Comparison of ENCODE assay signal across 10 cellular contexts in the genomic region with DNA sequence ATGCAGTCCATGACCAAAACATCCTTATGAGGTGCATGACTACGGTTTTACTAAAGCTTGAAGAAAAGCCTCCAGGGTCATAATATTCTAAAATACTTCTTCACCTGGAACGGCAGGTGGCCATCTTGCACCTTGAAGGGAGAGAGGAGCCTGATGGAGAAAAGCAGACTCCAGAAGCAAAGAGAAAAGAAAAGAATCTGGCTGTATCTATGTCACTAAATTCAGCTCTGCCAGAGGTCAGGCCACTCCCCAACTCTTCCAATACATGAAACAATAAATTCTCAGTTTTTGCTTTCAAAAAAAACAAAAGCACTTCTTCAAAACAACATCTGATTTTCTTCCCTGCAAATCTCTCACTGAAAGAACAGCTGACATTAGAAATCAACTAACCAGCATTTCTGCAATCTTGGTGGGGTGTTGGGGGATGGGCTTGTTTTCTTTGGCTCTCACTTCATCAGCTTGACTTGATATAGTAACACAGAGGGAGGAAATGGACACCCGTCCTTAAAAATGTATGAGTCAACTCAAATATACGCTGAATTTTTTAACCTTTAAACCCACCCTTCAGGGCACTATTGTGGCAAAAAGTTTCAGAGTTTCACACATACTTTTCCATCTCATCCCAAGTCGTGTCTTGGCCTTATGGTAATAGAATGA. TPM values are rescaled to one million over a fixed set of nuclear protein-coding genes. Genes with fewer than 3 reads are reported as not detected.
DNase-seq lines count a peak whose midpoint lies in the region; ATAC-seq, FAIRE-seq and TF ChIP-seq lines count a peak whose summit lies in the region.
"Had no signal": no experiment of that assay in that cellular context is flagged by ENCODE, and none has a peak within 500 bp of the region (broad histone marks: within the 10 kb centered on the region; RNA-seq: fewer than 3 reads in every experiment).

No MANE protein-coding gene starts in this region.

- no peaks in the 10 kb centered on the region for H3K9me3 Mint-ChIP-seq in CD4-positive, alpha-beta T cell

- peak; percentile 14 for ATAC-seq in GM18867 (IDR thresholded peaks at IDR 0.05; ENCODE audit: unreplicated experiment)
- ATAC-seq in esophagus mucosa: no peak
- no peak for ATAC-seq in CD4-positive, alpha-beta T cell (ENCODE audit: poor library complexity)
- ATAC-seq in HG02623 (IDR thresholded peaks at IDR 0.05; ENCODE audit: unreplicated experiment): no peak

- CTCF ChIA-PET in CD4-positive, alpha-beta T cell (lab: Charles Lee): interaction anchor here (1.2 to 1.3 kb wide), 2 partner anchors 9 to 133 kb away, joined by 3 read pairs; no protein-coding TSS in a partner anchor

- H3K27ac ChIP-seq in CD4-positive, alpha-beta T cell (ENCODE audit: low read depth, low read length): no peak overlapping the region

- POLR2A ChIA-PET in CD4-positive, alpha-beta T cell (lab: Charles Lee): no interaction called here

- TF ChIP-seq CTCF in fibroblast of pulmonary artery (IDR thresholded peaks at IDR 0.05; ENCODE audit: low read length, missing control alignments): no peak
- no peak for TF ChIP-seq CTCF in CD4-positive, alpha-beta T cell (IDR thresholded peaks at IDR 0.05)

- FAIRE-seq in RCC 7860 (lab: Jason Lieb, UNC): peak; percentile 83
- FAIRE-seq: colon had no signal

- no peak overlapping the region for H3K4me3 Mint-ChIP-seq in CD4-positive, alpha-beta T cell

- H3K36me3 Mint-ChIP-seq in CD4-positive, alpha-beta T cell (ENCODE audit: low read depth): peaks cover 60% of the 10 kb centered on the region

- peaks cover 34% of the 10 kb centered on the region for H3K4me1 Mint-ChIP-seq in CD4-positive, alpha-beta T cell (ENCODE audit: low read depth)

- no peaks in the 10 kb centered on the region for H3K27me3 Mint-ChIP-seq in CD4-positive, alpha-beta T cell

- intact Hi-C loops in CD4-positive, alpha-beta T cell (cut with DNase I, micrococcal nuclease): no loop called here

- no peak overlapping the region for H3K4me3 ChIP-seq in fibroblast of pulmonary artery (replicated peaks; ENCODE audit: low read depth, low read length)

- no peaks in the 10 kb centered on the region for H3K27me3 ChIP-seq in CD4-positive, alpha-beta T cell (ENCODE audit: control insufficient read depth, insufficient read depth, low read length)

- DNase-seq in RCC 7860 (ENCODE audit: low spot score) (peak; percentile 68), fibroblast of pulmonary artery (ENCODE audit: low read depth) (peak; percentile 84), putamen (ENCODE audit: low spot score) (peak; percentile 18)
- DNase-seq in activated T-cell treated with anti-CD3 and anti-CD28 coated beads, Interleukin-2, amount 50 U/mL, for 48 hours: no peak
- no peak for DNase-seq in CD4-positive, alpha-beta T cell
- DNase-seq: MV-4-11 had no signal

- no peaks in the 10 kb centered on the region for H3K9me3 ChIP-seq in CD4-positive, alpha-beta T cell (ENCODE audit: control insufficient read depth, low read length)

- H3K27ac Mint-ChIP-seq in CD4-positive, alpha-beta T cell: no peak overlapping the region

RNA-seq across cellular contexts. Expression of gene HIBADH, which starts 21.6 kb away (rescaled TPM):
- total RNA-seq in esophagus mucosa: 9.8 TPM
- total RNA-seq in CD4-positive, alpha-beta T cell: 1 to 10 TPM; 6.3 to 8.4 TPM

Comparison
In these comparisons a context has a peak if more than half of its experiments do, and no peak if none do; other contexts are left out.
1. DNase-seq: peak in RCC 7860 (single experiment), fibroblast of pulmonary artery (single experiment) and putamen (single experiment); none in activated T-cell treated with anti-CD3 and anti-CD28 coated beads, Interleukin-2, amount 50 U/mL, for 48 hours (0 of 2) and CD4-positive, alpha-beta T cell (0 of 10).